Comparison of ENCODE assay signal across 20 cellular contexts in genomic region chr5:100421360-100421759, GRCh38.
DNase-seq lines count a peak whose midpoint lies in the region; ATAC-seq, FAIRE-seq and TF ChIP-seq lines count a peak whose summit lies in the region.
"Had no signal": no experiment of that assay in that cellular context is flagged by ENCODE, and none has a peak within 500 bp of the region (broad histone marks: within the 10 kb centered on the region; RNA-seq: fewer than 3 reads in every experiment).

No MANE protein-coding gene starts in this region.

- H3K27me3 ChIP-seq in HepG2 (ENCODE audit: control insufficient read depth in 1 of 2, insufficient read depth in 2 of 2, low read length in 2 of 2) (no peaks in the 10 kb centered on the region), right lobe of liver (no peaks in the 10 kb centered on the region), K562 (ENCODE audit: control insufficient read depth in 2 of 2, insufficient read depth in 2 of 2, low read length in 2 of 2) (no peaks in the 10 kb centered on the region), foreskin keratinocyte (no peaks in the 10 kb centered on the region)
- H3K27me3 ChIP-seq: BLaER1 treated with 17β-estradiol and CSF1 and Interleukin-3, amounts not matched to agents 10 nM and 100 nM had no signal

- no peak for DNase-seq in HepG2 (ENCODE audit: low spot score)
- DNase-seq in right lobe of liver = no peak
- no peak for DNase-seq in K562 (ENCODE audit: extremely low read depth in 1 of 4, low spot score in 3 of 4)
- DNase-seq in foreskin keratinocyte = no peak
- DNase-seq in NCI-H82 (lab: John Stamatoyannopoulos, UW) = no peak
- no peak for DNase-seq in ACHN
- DNase-seq: AML-193; Caco-2; Calu3; CD4-positive, alpha-beta T cell; CD8-positive, alpha-beta T cell; DMS79 treated with DMSO at 0.1 percent for 48 hours; GF-D8 had no signal

- H3K27ac ChIP-seq in HepG2 (ENCODE audit: extremely low read length, insufficient read depth, low read length) (no peak overlapping the region), right lobe of liver (no peak overlapping the region), K562 (ENCODE audit: extremely low read depth, low read depth, low read length) (no peak overlapping the region), foreskin keratinocyte (no peak overlapping the region)
- H3K27ac ChIP-seq: 22Rv1; BLaER1 treated with 17β-estradiol and CSF1 and Interleukin-3, amounts not matched to agents 10 nM and 100 nM; C4-2B had no signal

- intact Hi-C loops in HepG2 (cut with micrococcal nuclease; ENCODE audit: unreplicated experiment) (no loop called here), right lobe of liver (cut with DNase I) (no loop called here), K562 (cut with micrococcal nuclease) (no loop called here)

- CTCF ChIA-PET in HepG2 (lab: Yijun Ruan, JAX; ENCODE audit: low intra/inter-chr PET ratio, low total read pairs) (no interaction called here), K562 (lab: Yijun Ruan, JAX; ENCODE audit: low intra/inter-chr PET ratio) (no interaction called here)

- BruUV-seq in HepG2 (replicated peaks; lab: Mats Ljungman, UMichigan) (no TSS peak), K562 (replicated peaks; lab: Mats Ljungman, UMichigan) (no TSS peak)

- TF ChIP-seq EP300 in HepG2 (IDR thresholded peaks at IDR 0.05; ENCODE audit: low read depth in 2 of 2, low read length in 2 of 2) = no peak
- TF ChIP-seq EP300 in HepG2 (CRISPR knock-in tag; IDR thresholded peaks at IDR 0.05; ENCODE audit: borderline replicate concordance) = no peak
- TF ChIP-seq EP300 in K562 (IDR thresholded peaks at IDR 0.05; ENCODE audit: low read length) = no peak

- H3K4me1 ChIP-seq in HepG2 (ENCODE audit: insufficient read depth, low read length) (no peaks in the 10 kb centered on the region), right lobe of liver (no peaks in the 10 kb centered on the region), K562 (replicated peaks in 1 of 2; ENCODE audit: control insufficient read depth in 2 of 2, insufficient read depth in 2 of 2, low read length in 2 of 2) (no peaks in the 10 kb centered on the region), foreskin keratinocyte (no peaks in the 10 kb centered on the region)
- H3K4me1 ChIP-seq: BLaER1 treated with 17β-estradiol and CSF1 and Interleukin-3, amounts not matched to agents 10 nM and 100 nM; Caco-2 had no signal

- TF ChIP-seq RAD21 in HepG2 (CRISPR knock-in tag; IDR thresholded peaks at IDR 0.05) (no peak), K562 (CRISPR knock-in tag; conservative IDR thresholded peaks at IDR 0.05 in 1 of 2, IDR thresholded peaks at IDR 0.05 in 1 of 2) (no peak)

- no peak for ATAC-seq in HepG2
- no peak for ATAC-seq in right lobe of liver
- no peak for ATAC-seq in K562
- ATAC-seq in foreskin keratinocyte = no peak
- no peak for ATAC-seq in HG03139 (IDR thresholded peaks at IDR 0.05; ENCODE audit: unreplicated experiment)
- ATAC-seq: CD8-positive, alpha-beta T cell had no signal

- H2AFZ ChIP-seq in HepG2 (ENCODE audit: low read length) = no peak overlapping the region
- H2AFZ ChIP-seq in K562 (ENCODE audit: low read depth, low read length) = no peak overlapping the region

- POLR2A ChIA-PET in HepG2 (lab: Yijun Ruan, JAX) (no interaction called here), K562 (lab: Yijun Ruan, JAX) (no interaction called here)

- TF ChIP-seq POLR2A in HepG2 (IDR thresholded peaks at IDR 0.05; ENCODE audit: insufficient read depth in 1 of 2, low read depth in 2 of 2, low read length in 2 of 2) = no peak
- TF ChIP-seq POLR2A in right lobe of liver (IDR thresholded peaks at IDR 0.05) = no peak
- no peak for TF ChIP-seq POLR2A in K562 (conservative IDR thresholded peaks at IDR 0.05)

- H4K20me1 ChIP-seq in HepG2 (ENCODE audit: insufficient read depth, low read length) = no peaks in the 10 kb centered on the region
- H4K20me1 ChIP-seq in K562 (replicated peaks; ENCODE audit: control insufficient read depth, insufficient read depth, low read length) = no peaks in the 10 kb centered on the region
- H4K20me1 ChIP-seq: BLaER1 treated with 17β-estradiol and CSF1 and Interleukin-3, amounts not matched to agents 10 nM and 100 nM had no signal

- H3K9me3 ChIP-seq in HepG2 (ENCODE audit: low read length) (no peaks in the 10 kb centered on the region), right lobe of liver (no peaks in the 10 kb centered on the region), K562 (replicated peaks; ENCODE audit: control insufficient read depth, insufficient read depth, low read depth, low read length) (no peaks in the 10 kb centered on the region)

- H3K4me2 ChIP-seq in HepG2 (ENCODE audit: low read depth, low read length) (no peak overlapping the region), K562 (ENCODE audit: insufficient read depth, low read length) (no peak overlapping the region)
- H3K4me2 ChIP-seq: BLaER1 treated with 17β-estradiol and CSF1 and Interleukin-3, amounts not matched to agents 10 nM and 100 nM had no signal

- H3K9ac ChIP-seq in HepG2 (ENCODE audit: insufficient read depth, low read depth, low read length) = no peak overlapping the region
- no peak overlapping the region for H3K9ac ChIP-seq in K562 (ENCODE audit: insufficient read depth in 1 of 2, low read depth in 2 of 2, low read length in 2 of 2)
- H3K9ac ChIP-seq: BLaER1 treated with 17β-estradiol and CSF1 and Interleukin-3, amounts not matched to agents 10 nM and 100 nM had no signal

- H3K4me3 ChIP-seq in HepG2 (replicated peaks in 1 of 3; ENCODE audit: insufficient read depth in 1 of 3, low read depth in 2 of 3, low read length in 3 of 3) (no peak overlapping the region), right lobe of liver (no peak overlapping the region), K562 (no peak overlapping the region)
- H3K4me3 ChIP-seq: BLaER1 treated with 17β-estradiol and CSF1 and Interleukin-3, amounts not matched to agents 10 nM and 100 nM had no signal

- no peaks in the 10 kb centered on the region for H3K9me1 ChIP-seq in K562 (ENCODE audit: control insufficient read depth, insufficient read depth, low read length)

- FAIRE-seq in HepG2 (lab: Jason Lieb, UNC) = no peak
- no peak for FAIRE-seq in K562 (lab: Jason Lieb, UNC)
- FAIRE-seq: G401.6, GM12891, GM19239 had no signal

- no peaks in the 10 kb centered on the region for H3K79me2 ChIP-seq in HepG2 (ENCODE audit: insufficient read depth, low read length)
- no peaks in the 10 kb centered on the region for H3K79me2 ChIP-seq in K562 (ENCODE audit: control insufficient read depth, insufficient read depth, low read length)

- TF ChIP-seq CTCF in HepG2 (CRISPR knock-in tag; IDR thresholded peaks at IDR 0.05) = no peak
- TF ChIP-seq CTCF in right lobe of liver (IDR thresholded peaks at IDR 0.05) = no peak
- TF ChIP-seq CTCF in K562 (IDR thresholded peaks at IDR 0.05 in 2 of 3, conservative IDR thresholded peaks at IDR 0.05 in 1 of 3; ENCODE audit: insufficient read depth in 2 of 3, low read depth in 1 of 3, low read length in 3 of 3) = no peak
- TF ChIP-seq CTCF in foreskin keratinocyte (conservative IDR thresholded peaks at IDR 0.05) = peak; percentile 10

- in situ Hi-C loops in HepG2 (cut with HindIII; ENCODE audit: extremely low pct_ligation_motif_present, low pct_unique_long_range_greater_than_20kb) (no loop called here), K562 (cut with MboI) (no loop called here), ACHN (cut with HindIII; ENCODE audit: low pct_ligation_motif_present, low pct_unique_long_range_greater_than_20kb, low sequenced_read_pairs) (no loop called here)

- H3K36me3 ChIP-seq in HepG2 (replicated peaks in 1 of 2; ENCODE audit: control insufficient read depth in 1 of 2, insufficient read depth in 2 of 2, low read length in 2 of 2) = no peaks in the 10 kb centered on the region
- no peaks in the 10 kb centered on the region for H3K36me3 ChIP-seq in right lobe of liver
- no peaks in the 10 kb centered on the region for H3K36me3 ChIP-seq in K562 (ENCODE audit: control insufficient read depth, insufficient read depth, low read length)

TF ChIP-seq in HepG2, 621 proteins besides CTCF, POLR2A, EP300 and RAD21 (continues in another document):
- TF ChIP-seq MAFF (IDR thresholded peaks at IDR 0.05; ENCODE audit: low read depth, low read length) = peak; percentile 74; the same call in 1 of the 2 replicates
- peak; percentile 70 to 80 for TF ChIP-seq MAFK (conservative IDR thresholded peaks at IDR 0.05 in 1 of 2, IDR thresholded peaks at IDR 0.05 in 1 of 2; ENCODE audit: low read length in 2 of 2)

TF ChIP-seq in K562, 482 proteins besides CTCF, POLR2A, EP300 and RAD21 (continues in another document):
- no peak for TF ChIP-seq ZNF609 (CRISPR knock-in tag; IDR thresholded peaks at IDR 0.05; ENCODE audit: borderline replicate concordance)
- 0 out of 2 replicates have a peak, but pooled peaks have one; percentile 15 for TF ChIP-seq MAFG (tag; conservative IDR thresholded peaks at IDR 0.05)

Comparison
In these comparisons a context has a peak if more than half of its experiments do, and no peak if none do; other contexts are left out.
1. Of the 241 proteins assayed by ChIP-seq in both HepG2 and K562: peak only in HepG2: MAFK; only in K562: MAFG; in both: MAFF; in neither: 238.